Comparison of ENCODE assay signal across 1 cellular context in genomic region chr11:74061599-74061998, GRCh38. TPM values are rescaled to one million over a fixed set of nuclear protein-coding genes. Genes with fewer than 3 reads are reported as not detected.
"Had no signal": no experiment of that assay in that cellular context is flagged by ENCODE, and none has a peak within 500 bp of the region (broad histone marks: within the 10 kb centered on the region; RNA-seq: fewer than 3 reads in every experiment).

No MANE protein-coding gene starts in this region.

RNA-seq across cellular contexts. Expression of gene UCP3, which starts 52.7 kb away (rescaled TPM):
- total RNA-seq: ascending aorta had no signal
